Comparison of ENCODE assay signal across 18 cellular contexts in genomic region chr5:95673076-95673475, GRCh38. TPM values are rescaled to one million over a fixed set of nuclear protein-coding genes. Genes with fewer than 3 reads are reported as not detected.
DNase-seq lines count a peak whose midpoint lies in the region; ATAC-seq, FAIRE-seq and TF ChIP-seq lines count a peak whose summit lies in the region.
"Had no signal": no experiment of that assay in that cellular context is flagged by ENCODE, and none has a peak within 500 bp of the region (broad histone marks: within the 10 kb centered on the region; RNA-seq: fewer than 3 reads in every experiment).

No MANE protein-coding gene starts in this region.

- H3K27ac ChIP-seq in HepG2 (ENCODE audit: extremely low read length, insufficient read depth, low read length) (no peak overlapping the region), vagina (peak overlapping the region; percentile 7)
- H3K27ac ChIP-seq: A549, ascending aorta had no signal

- TF ChIP-seq EP300 in HepG2 (IDR thresholded peaks at IDR 0.05; ENCODE audit: low read depth in 2 of 2, low read length in 2 of 2), result no peak
- no peak for TF ChIP-seq EP300 in HepG2 (CRISPR knock-in tag; IDR thresholded peaks at IDR 0.05; ENCODE audit: borderline replicate concordance)

- H4K20me1 ChIP-seq in HepG2 (ENCODE audit: insufficient read depth, low read length), result no peaks in the 10 kb centered on the region

- H3K36me3 ChIP-seq in HepG2 (replicated peaks in 1 of 2; ENCODE audit: control insufficient read depth in 1 of 2, insufficient read depth in 2 of 2, low read length in 2 of 2) (no peaks in the 10 kb centered on the region), vagina (no peaks in the 10 kb centered on the region)
- H3K36me3 ChIP-seq: ascending aorta had no signal

- no peak for DNase-seq in Right ventricle myocardium inferior (ENCODE audit: missing footprints)
- DNase-seq in cardiac septum (ENCODE audit: low spot score), result no peak
- DNase-seq in fibroblast of gingiva (ENCODE audit: low read depth), result peak; percentile 64
- peak; percentile 14 for DNase-seq in HepG2 (ENCODE audit: low spot score)
- no peak for DNase-seq in vagina (ENCODE audit: extremely low spot score in 2 of 2)
- no peak for DNase-seq in NCI-H146 (lab: John Stamatoyannopoulos, UW)
- DNase-seq in dermis blood vessel endothelial cell, result no peak
- no peak for DNase-seq in A172 (ENCODE audit: low spot score)
- DNase-seq: CD8-positive, alpha-beta memory T cell; Karpas-422; NCI-H1436 treated with DMSO at 0.1 percent for 48 hours; substantia nigra had no signal

- H3K27me3 ChIP-seq in HepG2 (ENCODE audit: control insufficient read depth in 1 of 2, insufficient read depth in 2 of 2, low read length in 2 of 2), result no peaks in the 10 kb centered on the region; a peak in 1 of 5 replicates
- no peaks in the 10 kb centered on the region for H3K27me3 ChIP-seq in vagina
- H3K27me3 ChIP-seq: ascending aorta had no signal

- no peaks in the 10 kb centered on the region for H3K79me2 ChIP-seq in HepG2 (ENCODE audit: insufficient read depth, low read length)

- intact Hi-C loops in Right ventricle myocardium inferior (cut with DNase I), result no loop called here
- intact Hi-C loops in cardiac septum (cut with DNase I), result no loop called here
- intact Hi-C loops in HepG2 (cut with micrococcal nuclease; ENCODE audit: unreplicated experiment), result no loop called here
- intact Hi-C loops in vagina (cut with DNase I), result no loop called here

- H3K4me3 ChIP-seq in HepG2 (replicated peaks in 1 of 3; ENCODE audit: insufficient read depth in 1 of 3, low read depth in 2 of 3, low read length in 3 of 3) (no peak overlapping the region), vagina (no peak overlapping the region)
- H3K4me3 ChIP-seq: A549, ascending aorta had no signal

- peak overlapping the region; percentile 32; the same call in 1 of the 2 replicates for H3K4me2 ChIP-seq in HepG2 (ENCODE audit: low read depth, low read length)
- H3K4me2 ChIP-seq: A549 had no signal

- WGBS in HepG2 (ENCODE audit: low lambda C conversion rate), result 0% methylated on average over 3 of the region's 3 CpGs

- H3K4me1 ChIP-seq in HepG2 (ENCODE audit: insufficient read depth, low read length) (peaks cover 44% of the 10 kb centered on the region), vagina (peaks cover 4% of the 10 kb centered on the region)
- H3K4me1 ChIP-seq: A549, ascending aorta had no signal

- TF ChIP-seq RAD21 in HepG2 (CRISPR knock-in tag; IDR thresholded peaks at IDR 0.05), result no peak

- no TSS peak for BruUV-seq in HepG2 (replicated peaks; lab: Mats Ljungman, UMichigan)

- peak; percentile 74 for FAIRE-seq in HepG2 (lab: Jason Lieb, UNC)
- FAIRE-seq: A549, frontal cortex had no signal

- H3K9me3 ChIP-seq in HepG2 (ENCODE audit: low read length) (no peaks in the 10 kb centered on the region), vagina (no peaks in the 10 kb centered on the region)
- H3K9me3 ChIP-seq: A549, ascending aorta had no signal

- POLR2A ChIA-PET in HepG2 (lab: Yijun Ruan, JAX), result interaction anchor here (1.7 kb wide), 1 partner anchor 26 kb away, joined by 5 read pairs; the partner anchor contains the start of gene RFESD

- in situ Hi-C loops in HepG2 (cut with HindIII; ENCODE audit: extremely low pct_ligation_motif_present, low pct_unique_long_range_greater_than_20kb), result no loop called here

- no peak overlapping the region for H3K9ac ChIP-seq in HepG2 (ENCODE audit: insufficient read depth, low read depth, low read length)

- peak; percentile 75 for ATAC-seq in Right ventricle myocardium inferior
- ATAC-seq in HepG2, result peak; percentile 73
- ATAC-seq: A549 had no signal

- TF ChIP-seq CTCF in HepG2 (CRISPR knock-in tag; IDR thresholded peaks at IDR 0.05) (no peak), vagina (IDR thresholded peaks at IDR 0.05) (no peak)

- no peak overlapping the region for H2AFZ ChIP-seq in HepG2 (ENCODE audit: low read length)

- CTCF ChIA-PET in HepG2 (lab: Yijun Ruan, JAX; ENCODE audit: low intra/inter-chr PET ratio, low total read pairs), result no interaction called here

- TF ChIP-seq POLR2A in HepG2 (IDR thresholded peaks at IDR 0.05; ENCODE audit: insufficient read depth in 1 of 2, low read depth in 2 of 2, low read length in 2 of 2) (no peak), vagina (IDR thresholded peaks at IDR 0.05) (no peak)

RNA-seq across cellular contexts. Expression of gene SPATA9, which starts 9.7 kb away (rescaled TPM):
- not detected for total RNA-seq in Right ventricle myocardium inferior
- not detected for total RNA-seq in cardiac septum
- total RNA-seq in HepG2 (2016; rRNA removed; fragmentation: Illumina TruSeq; extraction: Trizol), result not detected in 2 replicates
- total RNA-seq in HepG2 (2016; cell fraction: cytosol; rRNA removed; fragmentation: Illumina TruSeq; extraction: Trizol; ENCODE audit: low read depth), result not detected in 2 replicates
- not detected in 2 replicates for total RNA-seq in HepG2 (2016; cell fraction: insoluble cytoplasmic fraction; rRNA removed; fragmentation: Illumina TruSeq; extraction: Trizol)
- not detected in 2 replicates for total RNA-seq in HepG2 (2016; cell fraction: membrane; rRNA removed; fragmentation: Illumina TruSeq; extraction: Trizol)
- total RNA-seq in HepG2 (2016; cell fraction: nucleus; rRNA removed; fragmentation: Illumina TruSeq; extraction: Trizol), result not detected in 2 replicates
- not detected in 2 replicates for polyA plus RNA-seq in HepG2 (2011; rRNA removed)
- not detected in 2 replicates for polyA plus RNA-seq in HepG2 (2011; cell fraction: cytosol; rRNA removed)
- polyA plus RNA-seq in HepG2 (2011; cell fraction: nucleus; rRNA removed), result not detected in 2 replicates
- polyA plus RNA-seq in HepG2 (2012), result 0.19 TPM in 1 of 2 replicates, not detected in the other
- not detected in 2 replicates for polyA plus RNA-seq in HepG2 (2016; cell fraction: cytosol; fragmentation: Illumina TruSeq; extraction: Trizol; ENCODE audit: low read depth)
- polyA plus RNA-seq in HepG2 (2016; cell fraction: insoluble cytoplasmic fraction; fragmentation: Illumina TruSeq; extraction: Trizol; ENCODE audit: low read depth), result not detected in 2 replicates
- not detected in 2 replicates for polyA plus RNA-seq in HepG2 (2016; cell fraction: membrane; fragmentation: Illumina TruSeq; extraction: Trizol; ENCODE audit: low read depth)
- not detected in 2 replicates for polyA plus RNA-seq in HepG2 (2016; cell fraction: nucleus; fragmentation: Illumina TruSeq; extraction: Trizol; ENCODE audit: insufficient read depth, low read depth)
- not detected in 2 replicates for polyA minus RNA-seq in HepG2 (2011; rRNA and poly(A)+ RNA removed; ENCODE audit: low replicate concordance)
- not detected in 2 replicates for polyA minus RNA-seq in HepG2 (2011; cell fraction: cytosol; rRNA and poly(A)+ RNA removed)
- polyA minus RNA-seq in HepG2 (2011; cell fraction: nucleus; rRNA and poly(A)+ RNA removed), result not detected in 2 replicates
- total RNA-seq in vagina, result not detected
- not detected in 2 replicates for total RNA-seq in dermis blood vessel endothelial cell
- total RNA-seq in A172 (2014; rRNA removed; shearing (Covaris generic)), result not detected in 2 replicates
- total RNA-seq: ascending aorta; CD8-positive, alpha-beta memory T cell; G401; mononuclear cell; OCI-LY7 had no signal
- polyA plus RNA-seq: CD8-positive, alpha-beta memory T cell had no signal

RNA-seq across cellular contexts. Expression of gene RFESD, which starts 26.5 kb away (rescaled TPM):
- total RNA-seq in Right ventricle myocardium inferior, result 3.0 TPM
- 2.7 TPM for total RNA-seq in cardiac septum
- total RNA-seq in HepG2 (2016; rRNA removed; fragmentation: Illumina TruSeq; extraction: Trizol), result 1.2 and 2.2 TPM in 2 replicates
- 1.3 and 1.6 TPM in 2 replicates for total RNA-seq in HepG2 (2016; cell fraction: cytosol; rRNA removed; fragmentation: Illumina TruSeq; extraction: Trizol; ENCODE audit: low read depth)
- total RNA-seq in HepG2 (2016; cell fraction: insoluble cytoplasmic fraction; rRNA removed; fragmentation: Illumina TruSeq; extraction: Trizol), result 1.1 and 1.9 TPM in 2 replicates
- 0.65 and 1.2 TPM in 2 replicates for total RNA-seq in HepG2 (2016; cell fraction: membrane; rRNA removed; fragmentation: Illumina TruSeq; extraction: Trizol)
- total RNA-seq in HepG2 (2016; cell fraction: nucleus; rRNA removed; fragmentation: Illumina TruSeq; extraction: Trizol), result 1.8 and 2.5 TPM in 2 replicates
- polyA plus RNA-seq in HepG2 (2011; rRNA removed), result 1.1 TPM in 2 replicates
- 0.32 and 0.51 TPM in 2 replicates for polyA plus RNA-seq in HepG2 (2011; cell fraction: cytosol; rRNA removed)
- polyA plus RNA-seq in HepG2 (2011; cell fraction: nucleus; rRNA removed), result 0.24 and 0.50 TPM in 2 replicates
- 1.1 and 1.6 TPM in 2 replicates for polyA plus RNA-seq in HepG2 (2012)
- 0.32 and 0.85 TPM in 2 replicates for polyA plus RNA-seq in HepG2 (2016; cell fraction: cytosol; fragmentation: Illumina TruSeq; extraction: Trizol; ENCODE audit: low read depth)
- polyA plus RNA-seq in HepG2 (2016; cell fraction: insoluble cytoplasmic fraction; fragmentation: Illumina TruSeq; extraction: Trizol; ENCODE audit: low read depth), result 1.5 and 2.0 TPM in 2 replicates
- polyA plus RNA-seq in HepG2 (2016; cell fraction: membrane; fragmentation: Illumina TruSeq; extraction: Trizol; ENCODE audit: low read depth), result 0.31 and 0.51 TPM in 2 replicates
- polyA plus RNA-seq in HepG2 (2016; cell fraction: nucleus; fragmentation: Illumina TruSeq; extraction: Trizol; ENCODE audit: insufficient read depth, low read depth), result 1.8 and 2.3 TPM in 2 replicates
- 0.10 and 0.96 TPM in 2 replicates for polyA minus RNA-seq in HepG2 (2011; rRNA and poly(A)+ RNA removed; ENCODE audit: low replicate concordance)
- polyA minus RNA-seq in HepG2 (2011; cell fraction: cytosol; rRNA and poly(A)+ RNA removed), result 0.79 TPM in 1 of 2 replicates, not detected in the other
- polyA minus RNA-seq in HepG2 (2011; cell fraction: nucleus; rRNA and poly(A)+ RNA removed), result 1.1 and 1.8 TPM in 2 replicates
- total RNA-seq in vagina, result 1.2 TPM
- total RNA-seq in dermis blood vessel endothelial cell, result 0.34 and 0.70 TPM in 2 replicates
- 5.3 and 7.1 TPM in 2 replicates for total RNA-seq in A172 (2014; rRNA removed; shearing (Covaris generic))
- total RNA-seq: ascending aorta had no signal

RNA-seq across cellular contexts. Expression of gene GPR150, which starts 53.2 kb away (rescaled TPM):
- total RNA-seq in Right ventricle myocardium inferior (not detected), cardiac septum (not detected), HepG2 (2016; rRNA removed; fragmentation: Illumina TruSeq; extraction: Trizol) (not detected in 2 replicates), vagina (1.7 TPM), dermis blood vessel endothelial cell (0.05 and 0.17 TPM in 2 replicates)
- total RNA-seq in HepG2 (2016; cell fraction: cytosol; rRNA removed; fragmentation: Illumina TruSeq; extraction: Trizol; ENCODE audit: low read depth), result not detected in 2 replicates
- not detected in 2 replicates for total RNA-seq in HepG2 (2016; cell fraction: insoluble cytoplasmic fraction; rRNA removed; fragmentation: Illumina TruSeq; extraction: Trizol)
- not detected in 2 replicates for total RNA-seq in HepG2 (2016; cell fraction: membrane; rRNA removed; fragmentation: Illumina TruSeq; extraction: Trizol)
- total RNA-seq in HepG2 (2016; cell fraction: nucleus; rRNA removed; fragmentation: Illumina TruSeq; extraction: Trizol), result not detected in 2 replicates
- polyA plus RNA-seq in HepG2 (2011; rRNA removed), result 0.03 TPM in 1 of 2 replicates, not detected in the other
- polyA plus RNA-seq in HepG2 (2011; cell fraction: cytosol; rRNA removed), result not detected in 2 replicates
- polyA plus RNA-seq in HepG2 (2011; cell fraction: nucleus; rRNA removed), result 0.06 TPM in 1 of 2 replicates, not detected in the other
- not detected in 2 replicates for polyA plus RNA-seq in HepG2 (2012)
- not detected in 2 replicates for polyA plus RNA-seq in HepG2 (2016; cell fraction: cytosol; fragmentation: Illumina TruSeq; extraction: Trizol; ENCODE audit: low read depth)
- polyA plus RNA-seq in HepG2 (2016; cell fraction: insoluble cytoplasmic fraction; fragmentation: Illumina TruSeq; extraction: Trizol; ENCODE audit: low read depth), result not detected in 2 replicates
- not detected in 2 replicates for polyA plus RNA-seq in HepG2 (2016; cell fraction: membrane; fragmentation: Illumina TruSeq; extraction: Trizol; ENCODE audit: low read depth)
- polyA plus RNA-seq in HepG2 (2016; cell fraction: nucleus; fragmentation: Illumina TruSeq; extraction: Trizol; ENCODE audit: insufficient read depth, low read depth), result not detected in 2 replicates
- not detected in 2 replicates for polyA minus RNA-seq in HepG2 (2011; rRNA and poly(A)+ RNA removed; ENCODE audit: low replicate concordance)
- polyA minus RNA-seq in HepG2 (2011; cell fraction: cytosol; rRNA and poly(A)+ RNA removed), result not detected in 2 replicates
- polyA minus RNA-seq in HepG2 (2011; cell fraction: nucleus; rRNA and poly(A)+ RNA removed), result not detected in 2 replicates
- total RNA-seq in A172 (2014; rRNA removed; shearing (Covaris generic)), result not detected in 2 replicates
- total RNA-seq: frontal cortex, G401, OCI-LY7 had no signal

RNA-seq across cellular contexts. Expression of gene RHOBTB3, which starts 58.1 kb away (rescaled TPM):
- total RNA-seq in Right ventricle myocardium inferior (76.5 TPM), cardiac septum (79.0 TPM), HepG2 (2016; rRNA removed; fragmentation: Illumina TruSeq; extraction: Trizol) (35.4 and 39.6 TPM in 2 replicates), vagina (43.2 TPM), dermis blood vessel endothelial cell (27.6 and 30.3 TPM in 2 replicates)
- 65.4 and 73.3 TPM in 2 replicates for total RNA-seq in HepG2 (2016; cell fraction: cytosol; rRNA removed; fragmentation: Illumina TruSeq; extraction: Trizol; ENCODE audit: low read depth)
- total RNA-seq in HepG2 (2016; cell fraction: insoluble cytoplasmic fraction; rRNA removed; fragmentation: Illumina TruSeq; extraction: Trizol), result 34.8 and 35.7 TPM in 2 replicates
- 29.2 and 34.2 TPM in 2 replicates for total RNA-seq in HepG2 (2016; cell fraction: membrane; rRNA removed; fragmentation: Illumina TruSeq; extraction: Trizol)
- 34.5 and 45.0 TPM in 2 replicates for total RNA-seq in HepG2 (2016; cell fraction: nucleus; rRNA removed; fragmentation: Illumina TruSeq; extraction: Trizol)
- 27.8 and 31.6 TPM in 2 replicates for polyA plus RNA-seq in HepG2 (2011; rRNA removed)
- polyA plus RNA-seq in HepG2 (2011; cell fraction: cytosol; rRNA removed), result 33.5 and 37.5 TPM in 2 replicates
- polyA plus RNA-seq in HepG2 (2011; cell fraction: nucleus; rRNA removed), result 28.1 and 35.6 TPM in 2 replicates
- 16.2 and 20.3 TPM in 2 replicates for polyA plus RNA-seq in HepG2 (2012)
- 4.4 and 6.7 TPM in 2 replicates for polyA plus RNA-seq in HepG2 (2016; cell fraction: cytosol; fragmentation: Illumina TruSeq; extraction: Trizol; ENCODE audit: low read depth)
- polyA plus RNA-seq in HepG2 (2016; cell fraction: insoluble cytoplasmic fraction; fragmentation: Illumina TruSeq; extraction: Trizol; ENCODE audit: low read depth), result 31.3 and 33.4 TPM in 2 replicates
- polyA plus RNA-seq in HepG2 (2016; cell fraction: membrane; fragmentation: Illumina TruSeq; extraction: Trizol; ENCODE audit: low read depth), result 11.0 and 11.2 TPM in 2 replicates
- 31.1 and 35.1 TPM in 2 replicates for polyA plus RNA-seq in HepG2 (2016; cell fraction: nucleus; fragmentation: Illumina TruSeq; extraction: Trizol; ENCODE audit: insufficient read depth, low read depth)
- 153 and 617 TPM in 2 replicates for polyA minus RNA-seq in HepG2 (2011; rRNA and poly(A)+ RNA removed; ENCODE audit: low replicate concordance)
- polyA minus RNA-seq in HepG2 (2011; cell fraction: cytosol; rRNA and poly(A)+ RNA removed), result 64.8 and 73.2 TPM in 2 replicates
- 85.0 and 93.4 TPM in 2 replicates for polyA minus RNA-seq in HepG2 (2011; cell fraction: nucleus; rRNA and poly(A)+ RNA removed)
- total RNA-seq in A172 (2014; rRNA removed; shearing (Covaris generic)), result 199 and 274 TPM in 2 replicates

Comparison
In these comparisons a context has a peak if more than half of its experiments do, and no peak if none do; other contexts are left out.
1. DNase-seq: peak in fibroblast of gingiva (single experiment) and HepG2 (single experiment); none in Right ventricle myocardium inferior (single experiment), cardiac septum (single experiment), vagina (0 of 2), NCI-H146 (single experiment), dermis blood vessel endothelial cell (single experiment) and A172 (single experiment).